12 cellular contexts compared by ENCODE assay signal in genomic region chr1:202744770-202745169, GRCh38. TPM values are rescaled to one million over a fixed set of nuclear protein-coding genes. Genes with fewer than 3 reads are reported as not detected.
"Had no signal": no experiment of that assay in that cellular context is flagged by ENCODE, and none has a peak within 500 bp of the region (broad histone marks: within the 10 kb centered on the region; RNA-seq: fewer than 3 reads in every experiment).

No MANE protein-coding gene starts in this region.

RNA-seq across cellular contexts. Expression of gene SYT2, which starts 34.5 kb away (rescaled TPM):
- total RNA-seq: left cardiac atrium; left lobe of liver; left ventricle myocardium inferior; left ventricle myocardium superior; liver; lower leg skin; lower lobe of right lung; lung microvascular endothelial cell; mesenteric fat pad; myocyte; naive thymus-derived CD4-positive, alpha-beta T cell had no signal
- polyA plus RNA-seq: keratinocyte had no signal
